ENCODE assay signal across 22 cellular contexts in the genomic region with DNA sequence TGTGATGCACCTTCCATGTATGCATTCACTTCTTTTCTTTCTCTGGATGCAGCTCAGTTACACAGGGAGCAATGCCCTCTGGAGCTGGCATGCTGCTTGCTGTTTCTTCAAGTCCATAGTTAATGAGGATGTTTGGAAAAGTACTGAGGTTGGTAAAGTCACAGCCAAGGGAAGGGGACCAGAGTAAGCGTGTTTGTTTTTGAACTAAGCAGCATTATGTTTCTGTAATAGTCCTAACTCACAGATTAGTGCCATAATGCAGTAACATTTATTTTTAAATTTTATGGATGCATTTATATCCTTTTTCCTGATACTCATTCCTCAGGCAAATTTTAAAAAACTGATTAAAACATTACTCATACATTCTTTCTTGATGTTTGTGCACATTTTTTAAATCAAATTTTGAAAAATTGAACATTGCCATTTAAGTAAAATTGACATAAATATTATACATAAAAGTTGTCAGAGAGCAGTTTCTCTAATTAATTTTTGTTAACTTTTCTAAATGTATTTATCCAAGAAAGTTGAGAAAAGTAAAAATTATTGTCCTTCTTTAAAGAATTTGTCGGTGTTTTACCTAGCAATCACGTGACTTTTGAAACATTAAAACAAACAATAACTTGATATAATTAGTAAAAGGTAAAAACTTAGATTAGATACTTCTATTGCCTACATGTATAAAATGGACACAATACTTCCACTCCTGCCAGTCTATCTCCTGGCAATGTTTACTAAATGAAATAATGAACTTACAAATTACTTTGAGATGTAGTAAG.
"Had no signal": no experiment of that assay in that cellular context is flagged by ENCODE, and none has a peak within 500 bp of the region (broad histone marks: within the 10 kb centered on the region; RNA-seq: fewer than 3 reads in every experiment).

No MANE protein-coding gene starts in this region.

- H3K36me3 ChIP-seq: heart right ventricle, right atrium auricular region, tibial nerve had no signal

- H3K4me3 Mint-ChIP-seq: activated CD4-positive, alpha-beta T cell treated with anti-CD3 and anti-CD28 coated beads, Interleukin-2, amount 10 ng/mL, durations not matched to agents 24 days and 14 days; activated CD8-positive, alpha-beta T cell treated with anti-CD3 and anti-CD28 coated beads, Interleukin-2, amount 10 ng/mL, durations not matched to agents 7 days and 5 days; activated naive CD4-positive, alpha-beta T cell treated with anti-CD3 and anti-CD28 coated beads for 36 hours; activated T-cell treated with anti-CD3 and anti-CD28 coated beads, Interleukin-2, amount 50 U/mL, for 4 hours; naive B cell; neural crest cell; stimulated activated naive CD8-positive, alpha-beta T cell treated with anti-CD3 and anti-CD28 coated beads, Interleukin-15, Interleukin-2, amounts not matched to agents 100 ng/mL and 50 ng/mL, for 24 hours had no signal

- DNase-seq: activated CD4-positive, alpha-beta T cell treated with anti-CD3 and anti-CD28 coated beads, Interleukin-2, amount 10 ng/mL, durations not matched to agents 24 days and 14 days; activated CD8-positive, alpha-beta memory T cell treated with anti-CD3 and anti-CD28 coated beads, Interleukin-2, amount 50 U/mL, for 4 hours; activated CD8-positive, alpha-beta T cell treated with anti-CD3 and anti-CD28 coated beads, Interleukin-2, amount 10 ng/mL, durations not matched to agents 7 days and 5 days; activated naive CD4-positive, alpha-beta T cell treated with anti-CD3 and anti-CD28 coated beads for 36 hours; activated T-cell treated with anti-CD3 and anti-CD28 coated beads, Interleukin-2, amount 50 U/mL, for 4 hours; cortex of kidney; heart right ventricle; mesenchymal stem cell; mucosa of descending colon; naive B cell; stimulated activated CD4-positive, alpha-beta T cell treated with anti-CD3 and anti-CD28 coated beads, Interleukin-15, amount 100 ng/mL, for 24 hours; stimulated activated CD4-positive, alpha-beta T cell treated with anti-CD3 and anti-CD28 coated beads, Interleukin-2, amount 100 ng/mL, for 48 hours; T1000 had no signal

- H3K9me3 Mint-ChIP-seq: neural crest cell had no signal

- H3K27me3 ChIP-seq: heart right ventricle, right atrium auricular region, tibial nerve had no signal

- H3K9me3 ChIP-seq: heart right ventricle, right atrium auricular region, tibial nerve had no signal

- ATAC-seq: activated CD8-positive, alpha-beta T cell treated with anti-CD3 and anti-CD28 coated beads, Interleukin-2, amount 10 ng/mL, durations not matched to agents 7 days and 5 days; activated T-cell treated with anti-CD3 and anti-CD28 coated beads, Interleukin-2, amount 50 U/mL, for 4 hours; esophagus mucosa; heart right ventricle; mucosa of descending colon had no signal

- H3K4me1 Mint-ChIP-seq: activated CD4-positive, alpha-beta T cell treated with anti-CD3 and anti-CD28 coated beads, Interleukin-2, amount 10 ng/mL, durations not matched to agents 24 days and 14 days; naive B cell; neural crest cell had no signal

- H3K27me3 Mint-ChIP-seq: activated CD4-positive, alpha-beta T cell treated with anti-CD3 and anti-CD28 coated beads, Interleukin-2, amount 10 ng/mL, durations not matched to agents 24 days and 14 days; progenitor cell of endocrine pancreas; stimulated activated naive CD8-positive, alpha-beta T cell treated with anti-CD3 and anti-CD28 coated beads, Interleukin-15, Interleukin-2, amounts not matched to agents 100 ng/mL and 50 ng/mL, for 24 hours had no signal

- H3K27ac ChIP-seq: heart right ventricle, right atrium auricular region, skin epidermis, tibial nerve had no signal

- H3K36me3 Mint-ChIP-seq: naive B cell had no signal

- H3K27ac Mint-ChIP-seq: activated CD4-positive, alpha-beta T cell treated with anti-CD3 and anti-CD28 coated beads, Interleukin-2, amount 10 ng/mL, durations not matched to agents 24 days and 14 days; activated CD8-positive, alpha-beta T cell treated with anti-CD3 and anti-CD28 coated beads, Interleukin-2, amount 10 ng/mL, durations not matched to agents 7 days and 5 days; activated naive CD4-positive, alpha-beta T cell treated with anti-CD3 and anti-CD28 coated beads for 36 hours; naive B cell; progenitor cell of endocrine pancreas; stimulated activated naive CD8-positive, alpha-beta T cell treated with anti-CD3 and anti-CD28 coated beads, Interleukin-15, Interleukin-2, amounts not matched to agents 100 ng/mL and 50 ng/mL, for 24 hours had no signal

- FAIRE-seq: endometrium, urothelium cell line had no signal

- H3K4me1 ChIP-seq: right atrium auricular region had no signal

- H3K4me3 ChIP-seq: heart right ventricle, mucosa of descending colon, right atrium auricular region, skin epidermis, tibial nerve had no signal
